Comparison of ENCODE assay signal across 1 cellular context in genomic region chr19:49920624-49921363, GRCh38.
TF ChIP-seq lines count a peak whose summit lies in the region.

No MANE protein-coding gene starts in this region.

TF ChIP-seq in K562, 482 proteins besides CTCF, POLR2A, EP300 and RAD21:
- TF ChIP-seq, protein P1, sequence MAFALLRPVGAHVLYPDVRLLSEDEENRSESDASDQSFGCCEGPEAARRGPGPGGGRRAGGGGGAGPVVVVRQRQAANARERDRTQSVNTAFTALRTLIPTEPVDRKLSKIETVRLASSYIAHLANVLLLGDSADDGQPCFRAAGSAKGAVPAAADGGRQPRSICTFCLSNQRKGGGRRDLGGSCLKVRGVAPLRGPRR (CRISPR knock-in tag; IDR thresholded peaks at IDR 0.05): no peak
- TF ChIP-seq RBFOX2 (IDR thresholded peaks at IDR 0.05; ENCODE audit: low read depth, low read length) (peak; percentile 58), SMARCC2 (IDR thresholded peaks at IDR 0.05; ENCODE audit: low read depth) (no peak), POLR3G (IDR thresholded peaks at IDR 0.05; ENCODE audit: extremely low read depth, insufficient read length, insufficient replicate concordance) (no peak), POLR2G (IDR thresholded peaks at IDR 0.05; ENCODE audit: low read depth, low read length) (peak; percentile 54; the same call in 1 of the 2 replicates), ZBTB33 (CRISPR knock-in tag; IDR thresholded peaks at IDR 0.05) (0 out of 2 replicates have a peak, but pooled peaks have one; percentile 14), ZNF121 (CRISPR knock-in tag; conservative IDR thresholded peaks at IDR 0.05) (no peak), ZKSCAN1 (IDR thresholded peaks at IDR 0.05; ENCODE audit: low read depth, low read length) (no peak), TFE3 (CRISPR knock-in tag; IDR thresholded peaks at IDR 0.05) (no peak), POLR2AphosphoS5 (IDR thresholded peaks at IDR 0.05; ENCODE audit: control insufficient read depth, insufficient read depth, low read depth, low read length) (0 out of 2 replicates have a peak, but pooled peaks have one; percentile 14), CHD4 (IDR thresholded peaks at IDR 0.05; ENCODE audit: insufficient read depth, insufficient replicate concordance, low read depth, low read length, poor library complexity, severe bottlenecking) (no peak), SP1 (CRISPR knock-in tag; IDR thresholded peaks at IDR 0.05) (no peak)
